17 cellular contexts compared by ENCODE assay signal in genomic region chr21:14058566-14058965, GRCh38.
DNase-seq lines count a peak whose midpoint lies in the region; ATAC-seq, FAIRE-seq and TF ChIP-seq lines count a peak whose summit lies in the region.
"Had no signal": no experiment of that assay in that cellular context is flagged by ENCODE, and none has a peak within 500 bp of the region (broad histone marks: within the 10 kb centered on the region; RNA-seq: fewer than 3 reads in every experiment).

No MANE protein-coding gene starts in this region.

- FAIRE-seq in HepG2 (lab: Jason Lieb, UNC): no peak

- intact Hi-C loops in HepG2 (cut with micrococcal nuclease; ENCODE audit: unreplicated experiment): no loop called here

- no peak for TF ChIP-seq RAD21 in HepG2 (CRISPR knock-in tag; IDR thresholded peaks at IDR 0.05)

- H3K9ac ChIP-seq in HepG2 (ENCODE audit: insufficient read depth, low read depth, low read length) (no peak overlapping the region), trophoblast cell (ENCODE audit: low read length) (no peak overlapping the region), GM23248 (no peak overlapping the region)

- no peak overlapping the region for H2BK5ac ChIP-seq in trophoblast cell (ENCODE audit: low read depth, low read length, poor library complexity)

- no peak for ATAC-seq in central memory CD8-positive, alpha-beta T cell (replicated peaks; ENCODE audit: extremely low read depth, poor library complexity, severe bottlenecking)
- peak; percentile 18; the same call in 2 of the 3 replicates for ATAC-seq in HepG2
- no peak for ATAC-seq in GM21737 (IDR thresholded peaks at IDR 0.05; ENCODE audit: unreplicated experiment)
- ATAC-seq: CD8-positive, alpha-beta T cell had no signal

- H3K36me3 ChIP-seq in HepG2 (replicated peaks in 1 of 2; ENCODE audit: control insufficient read depth in 1 of 2, insufficient read depth in 2 of 2, low read length in 2 of 2) (no peaks in the 10 kb centered on the region), trophoblast cell (ENCODE audit: control insufficient read depth in 1 of 2, insufficient read depth in 2 of 2, low read length in 2 of 2) (peaks cover 5 to 7% of the 10 kb centered on the region in 2 experiments), GM23248 (ENCODE audit: low read depth) (no peaks in the 10 kb centered on the region)
- H3K36me3 ChIP-seq: BE2C had no signal

- in situ Hi-C loops in HepG2 (cut with HindIII; ENCODE audit: extremely low pct_ligation_motif_present, low pct_unique_long_range_greater_than_20kb) (no loop called here), GM23248 (cut with MboI) (loop anchor here (10.0 kb wide), 1 partner anchor 84 kb away; no protein-coding TSS in a partner anchor)

- POLR2A ChIA-PET in HepG2 (lab: Yijun Ruan, JAX): no interaction called here

- H4K8ac ChIP-seq in trophoblast cell (ENCODE audit: low read depth, low read length): no peak overlapping the region

- DNase-seq in HFFc6 (no peak), HepG2 (ENCODE audit: low spot score) (no peak), trophoblast cell (no peak), NCI-H2029 (lab: John Stamatoyannopoulos, UW) (no peak), A172 (ENCODE audit: low spot score) (no peak), GM23248 (no peak)
- no peak for DNase-seq in central memory CD8-positive, alpha-beta T cell (ENCODE audit: low spot score in 2 of 2)
- DNase-seq: BE2C; CD8-positive, alpha-beta T cell; GF-D8; H7; Kasumi-1; NCI-H187 treated with DMSO at 0.1 percent for 48 hours; NCI-H2171; NCI-H82; SHP77 had no signal

- H3K18ac ChIP-seq in trophoblast cell (ENCODE audit: low read length): no peak overlapping the region

- H3K4me3 Mint-ChIP-seq in HFFc6: no peak overlapping the region
- no peak overlapping the region for H3K4me3 Mint-ChIP-seq in central memory CD8-positive, alpha-beta T cell
- H3K4me3 Mint-ChIP-seq: CD8-positive, alpha-beta T cell had no signal

- no peak for TF ChIP-seq POLR2A in HepG2 (IDR thresholded peaks at IDR 0.05; ENCODE audit: insufficient read depth in 1 of 2, low read depth in 2 of 2, low read length in 2 of 2)

- H4K20me1 ChIP-seq in HepG2 (ENCODE audit: insufficient read depth, low read length) (no peaks in the 10 kb centered on the region), GM23248 (ENCODE audit: insufficient read depth) (no peaks in the 10 kb centered on the region)

- no peaks in the 10 kb centered on the region for H3K79me1 ChIP-seq in trophoblast cell (ENCODE audit: low read length)

- no peak overlapping the region for H3K4me3 ChIP-seq in HepG2 (replicated peaks in 1 of 3; ENCODE audit: insufficient read depth in 1 of 3, low read depth in 2 of 3, low read length in 3 of 3)
- no peak overlapping the region for H3K4me3 ChIP-seq in trophoblast cell (ENCODE audit: low read depth, low read length)
- no peak overlapping the region for H3K4me3 ChIP-seq in GM23248

- H3K4ac ChIP-seq in trophoblast cell (ENCODE audit: low read depth, low read length): peak overlapping the region; percentile 3

- no peak overlapping the region for H3K14ac ChIP-seq in trophoblast cell (ENCODE audit: low read length)

- no peak overlapping the region for H2BK120ac ChIP-seq in trophoblast cell (ENCODE audit: insufficient read depth, low read length, poor library complexity)

- H3K23ac ChIP-seq in trophoblast cell (ENCODE audit: low read length): no peak overlapping the region

- H3K36me3 Mint-ChIP-seq in HFFc6 (ENCODE audit: low read depth): no peaks in the 10 kb centered on the region; the same call in 1 of the 2 replicates
- no peaks in the 10 kb centered on the region for H3K36me3 Mint-ChIP-seq in central memory CD8-positive, alpha-beta T cell (ENCODE audit: insufficient read depth)
- H3K36me3 Mint-ChIP-seq: CD8-positive, alpha-beta T cell had no signal

- H3K27me3 ChIP-seq in HepG2 (ENCODE audit: control insufficient read depth in 1 of 2, insufficient read depth in 2 of 2, low read length in 2 of 2) (no peaks in the 10 kb centered on the region), trophoblast cell (ENCODE audit: insufficient read depth, low read length) (no peaks in the 10 kb centered on the region), GM23248 (replicated peaks; ENCODE audit: insufficient read depth) (no peaks in the 10 kb centered on the region)
- H3K27me3 ChIP-seq: BE2C had no signal

- peaks cover 7% of the 10 kb centered on the region; the same call in 1 of the 2 replicates for H3K4me1 ChIP-seq in HepG2 (ENCODE audit: insufficient read depth, low read length)
- H3K4me1 ChIP-seq in trophoblast cell (ENCODE audit: control insufficient read depth in 1 of 2, insufficient read depth in 2 of 2, low read length in 2 of 2): peaks cover 0 to 8% of the 10 kb centered on the region in 2 experiments
- H3K4me1 ChIP-seq in GM23248 (ENCODE audit: insufficient read depth): no peaks in the 10 kb centered on the region
- H3K4me1 ChIP-seq: BE2C had no signal

- CTCF ChIA-PET in HepG2 (lab: Yijun Ruan, JAX; ENCODE audit: low intra/inter-chr PET ratio, low total read pairs): no interaction called here

- no peak for TF ChIP-seq EP300 in HepG2 (IDR thresholded peaks at IDR 0.05; ENCODE audit: low read depth in 2 of 2, low read length in 2 of 2)
- no peak for TF ChIP-seq EP300 in HepG2 (CRISPR knock-in tag; IDR thresholded peaks at IDR 0.05; ENCODE audit: borderline replicate concordance)

- H3F3A ChIP-seq in GM23248 (ENCODE audit: insufficient read depth): no peaks in the 10 kb centered on the region

- no TSS peak for BruUV-seq in HepG2 (replicated peaks; lab: Mats Ljungman, UMichigan)

- peak overlapping the region; percentile 79; the same call in 1 of the 2 replicates for H3K27ac Mint-ChIP-seq in HFFc6
- H3K27ac Mint-ChIP-seq in central memory CD8-positive, alpha-beta T cell (ENCODE audit: low read depth): peak overlapping the region; percentile 74
- H3K27ac Mint-ChIP-seq: CD8-positive, alpha-beta T cell had no signal

- H3K27me3 Mint-ChIP-seq in HFFc6 (ENCODE audit: insufficient read depth): peaks cover 2% of the 10 kb centered on the region; the same call in 1 of the 2 replicates
- no peaks in the 10 kb centered on the region for H3K27me3 Mint-ChIP-seq in central memory CD8-positive, alpha-beta T cell

- H3K79me2 ChIP-seq in HepG2 (ENCODE audit: insufficient read depth, low read length): no peaks in the 10 kb centered on the region
- H3K79me2 ChIP-seq in trophoblast cell (ENCODE audit: control insufficient read depth, insufficient read depth, low read length, poor library complexity): peaks cover 25% of the 10 kb centered on the region
- no peaks in the 10 kb centered on the region for H3K79me2 ChIP-seq in GM23248 (ENCODE audit: insufficient read depth)

- peaks cover 10% of the 10 kb centered on the region for H3K4me1 Mint-ChIP-seq in HFFc6 (ENCODE audit: low read depth)
- no peaks in the 10 kb centered on the region for H3K4me1 Mint-ChIP-seq in central memory CD8-positive, alpha-beta T cell

- TF ChIP-seq CTCF in HFFc6 (IDR thresholded peaks at IDR 0.05) (no peak), HepG2 (CRISPR knock-in tag; IDR thresholded peaks at IDR 0.05) (no peak)

- WGBS in HepG2 (ENCODE audit: low lambda C conversion rate): no CpG with 5 or more reads among the region's 2 CpGs
- no CpG with 5 or more reads among the region's 2 CpGs for WGBS in trophoblast cell (ENCODE audit: extremely low coverage, insufficient coverage, insufficient read length)
- WGBS in GM23248 (ENCODE audit: low coverage in 1 of 2, low lambda C conversion rate in 2 of 2, missing lambda C conversion rate in 2 of 2), 2 experiments: 84 to 88% methylated on average over 2 of the region's 2 CpGs

- no peaks in the 10 kb centered on the region for H3K9me3 ChIP-seq in HepG2 (ENCODE audit: low read length)
- H3K9me3 ChIP-seq in trophoblast cell (ENCODE audit: insufficient read depth, low read depth, low read length): peaks cover 2% of the 10 kb centered on the region
- no peaks in the 10 kb centered on the region for H3K9me3 ChIP-seq in GM23248 (ENCODE audit: low read depth)
- H3K9me3 ChIP-seq: BE2C had no signal

- no peaks in the 10 kb centered on the region for H3K9me3 Mint-ChIP-seq in HFFc6
- H3K9me3 Mint-ChIP-seq in central memory CD8-positive, alpha-beta T cell: no peaks in the 10 kb centered on the region
- H3K9me3 Mint-ChIP-seq: CD8-positive, alpha-beta T cell had no signal

- no peaks in the 10 kb centered on the region for H3K9me2 ChIP-seq in GM23248 (ENCODE audit: insufficient read depth)

- H4K91ac ChIP-seq in trophoblast cell (ENCODE audit: low read depth, low read length): no peak overlapping the region

- no peak overlapping the region for H2AK5ac ChIP-seq in trophoblast cell (ENCODE audit: low read length)

- H3K4me2 ChIP-seq in HepG2 (ENCODE audit: low read depth, low read length) (no peak overlapping the region), trophoblast cell (ENCODE audit: low read length) (no peak overlapping the region), GM23248 (ENCODE audit: unreplicated experiment) (no peak overlapping the region)

- H3K27ac ChIP-seq in HepG2 (ENCODE audit: extremely low read length, insufficient read depth, low read length): no peak overlapping the region
- no peak overlapping the region for H3K27ac ChIP-seq in trophoblast cell (ENCODE audit: low read depth, low read length)
- no peak overlapping the region for H3K27ac ChIP-seq in GM23248

- H4K12ac ChIP-seq in trophoblast cell (ENCODE audit: low read depth, low read length): no peak overlapping the region

- H2BK12ac ChIP-seq in trophoblast cell (ENCODE audit: low read length): no peak overlapping the region

- H2AFZ ChIP-seq in HepG2 (ENCODE audit: low read length) (no peak overlapping the region), trophoblast cell (ENCODE audit: insufficient read depth, low read length, poor library complexity) (no peak overlapping the region), GM23248 (no peak overlapping the region)

TF ChIP-seq in HepG2, 621 proteins besides CTCF, POLR2A, EP300 and RAD21 (continues in another document):
- TF ChIP-seq ZNF710 (CRISPR knock-in tag; IDR thresholded peaks at IDR 0.05; ENCODE audit: borderline replicate concordance): no peak
